Comparison of ENCODE assay signal across 8 cellular contexts in genomic region chr3:107690522-107691138, GRCh38.
DNase-seq lines count a peak whose midpoint lies in the region; ATAC-seq and TF ChIP-seq lines count a peak whose summit lies in the region.

No MANE protein-coding gene starts in this region.

- no peaks in the 10 kb centered on the region for H3K27me3 ChIP-seq in tibial nerve

- no peak overlapping the region for H3K4me3 ChIP-seq in astrocyte of the cerebellum (ENCODE audit: low read depth, low read length)
- no peak overlapping the region for H3K4me3 ChIP-seq in tibial nerve

- TF ChIP-seq CTCF in astrocyte of the cerebellum (IDR thresholded peaks at IDR 0.05; ENCODE audit: low read depth, low read length, missing control alignments) (peak; percentile 50), tibial nerve (IDR thresholded peaks at IDR 0.05) (peak; percentile 13 to 51 (median 42))

- H3K9me3 ChIP-seq in tibial nerve = no peaks in the 10 kb centered on the region

- H3K4me1 ChIP-seq in tibial nerve = no peaks in the 10 kb centered on the region

- TF ChIP-seq POLR2A in tibial nerve (IDR thresholded peaks at IDR 0.05) = no peak

- ATAC-seq in HG02852 (IDR thresholded peaks at IDR 0.05; ENCODE audit: unreplicated experiment) = peak; percentile 82

- no peaks in the 10 kb centered on the region for H3K36me3 ChIP-seq in tibial nerve

- H3K27ac ChIP-seq in tibial nerve = no peak overlapping the region

- DNase-seq in NOMO-1 treated with DMSO at 0.1 percent for 48 hours (lab: John Stamatoyannopoulos, UW; ENCODE audit: unreplicated experiment) (peak; percentile 74), NOMO-1 treated with dmso at 0.1 percent for 144 hours (lab: John Stamatoyannopoulos, UW; ENCODE audit: unreplicated experiment) (no peak), NCI-H2171 (lab: John Stamatoyannopoulos, UW) (peak; percentile 65), astrocyte of the cerebellum (ENCODE audit: low read depth) (peak; percentile 58), iris pigment epithelial cell (ENCODE audit: low read depth) (peak; percentile 74), tibial nerve (ENCODE audit: low spot score in 2 of 2) (peak in 1 of 2 donors; percentile 35), OCI-M2 (lab: John Stamatoyannopoulos, UW; ENCODE audit: unreplicated experiment) (no peak)

- 31 to 47% methylated on average over 2 of the region's 2 CpGs for WGBS in tibial nerve, 2 donors

- TF ChIP-seq EP300 in tibial nerve (IDR thresholded peaks at IDR 0.05) = no peak

- in situ Hi-C loops in astrocyte of the cerebellum (cut with HindIII; ENCODE audit: low sequenced_read_pairs) = no loop called here

Comparison
In these comparisons a context has a peak if more than half of its experiments do, and no peak if none do; other contexts are left out.
1. DNase-seq: peak in NOMO-1 treated with DMSO at 0.1 percent for 48 hours (single experiment), NCI-H2171 (single experiment), astrocyte of the cerebellum (single experiment) and iris pigment epithelial cell (single experiment); none in NOMO-1 treated with dmso at 0.1 percent for 144 hours (single experiment) and OCI-M2 (single experiment).